In genomic region chr13:87334176-87334575, GRCh38 we compare ENCODE assay signal across 34 cellular contexts.
"Had no signal": no experiment of that assay in that cellular context is flagged by ENCODE, and none has a peak within 500 bp of the region (broad histone marks: within the 10 kb centered on the region; RNA-seq: fewer than 3 reads in every experiment).

No MANE protein-coding gene starts in this region.

- H3K4me3 ChIP-seq: adrenal gland, ascending aorta, body of pancreas, breast epithelium, cardiac muscle cell had no signal

- ATAC-seq: activated naive CD4-positive, alpha-beta T cell treated with anti-CD3 and anti-CD28 coated beads, Interleukin-2, amount 50 U/mL, for 72 hours; activated naive CD8-positive, alpha-beta T cell treated with anti-CD3 and anti-CD28 coated beads, Interleukin-2, amount 50 U/mL, for 24 hours; activated T-cell treated with anti-CD3 and anti-CD28 coated beads, Interleukin-2, amount 50 U/mL, for 4 hours; activated T-cell treated with anti-CD3 and anti-CD28 coated beads, Interleukin-2, amount 50 U/mL, for 72 hours; activated T-helper 17 cell treated with anti-CD3 and anti-CD28 coated beads, Interleukin-2, amount 50 U/mL, for 72 hours; body of pancreas had no signal

- DNase-seq: activated effector memory CD4-positive, alpha-beta T cell treated with anti-CD3 and anti-CD28 coated beads, Interleukin-2, amount 50 U/mL, for 16 hours; activated effector memory CD4-positive, alpha-beta T cell treated with Interleukin-2 at 50 U/mL for 16 hours; activated gamma-delta T cell; activated gamma-delta T cell treated with Interleukin-2 at 50 U/mL for 16 hours; activated naive CD4-positive, alpha-beta T cell; activated naive CD4-positive, alpha-beta T cell treated with anti-CD3 and anti-CD28 coated beads for 36 hours; activated naive CD4-positive, alpha-beta T cell treated with anti-CD3 and anti-CD28 coated beads, Interleukin-2, amount 10 ng/mL, durations not matched to agents 7 days and 5 days; activated naive CD4-positive, alpha-beta T cell treated with anti-CD3 and anti-CD28 coated beads, Interleukin-2, amount 50 U/mL, for 16 hours; activated naive CD4-positive, alpha-beta T cell treated with Interleukin-2 at 50 U/mL for 16 hours; activated naive CD8-positive, alpha-beta T cell treated with anti-CD3 and anti-CD28 coated beads for 36 hours; activated naive CD8-positive, alpha-beta T cell treated with anti-CD3 and anti-CD28 coated beads, Interleukin-2, amount 10 ng/mL, durations not matched to agents 7 days and 5 days; activated naive CD8-positive, alpha-beta T cell treated with anti-CD3 and anti-CD28 coated beads, Interleukin-2, amount 50 U/mL, for 24 hours; activated T-cell treated with anti-CD3 and anti-CD28 coated beads, Interleukin-2, amount 50 U/mL, for 1 hour; activated T-cell treated with anti-CD3 and anti-CD28 coated beads, Interleukin-2, amount 50 U/mL, for 24 hours; activated T-cell treated with anti-CD3 and anti-CD28 coated beads, Interleukin-2, amount 50 U/mL, for 4 hours; activated T-cell treated with anti-CD3 and anti-CD28 coated beads, Interleukin-2, amount 50 U/mL, for 48 hours; activated T-cell treated with anti-CD3 and anti-CD28 coated beads, Interleukin-2, amount 50 U/mL, for 72 hours; amniotic stem cell; amygdala; anterior cingulate cortex; aorta; body of pancreas; brain microvascular endothelial cell; caudate nucleus; central memory CD4-positive, alpha-beta T cell; cerebellar nuclear complex had no signal

- FAIRE-seq: astrocyte, bronchial epithelial cell had no signal

- H3K4me1 ChIP-seq: ascending aorta, body of pancreas, breast epithelium had no signal

- H3K27me3 ChIP-seq: adrenal gland, ascending aorta, body of pancreas, brain microvascular endothelial cell, breast epithelium, cardiac muscle cell had no signal

- H3K9me3 ChIP-seq: adrenal gland, ascending aorta, body of pancreas, breast epithelium had no signal

- H3K36me3 ChIP-seq: adrenal gland, ascending aorta, brain microvascular endothelial cell, breast epithelium, cardiac muscle cell had no signal

- H3K27ac ChIP-seq: adrenal gland, ascending aorta, body of pancreas, brain microvascular endothelial cell, breast epithelium, cardiac muscle cell had no signal
